ENCODE assay signal across 28 cellular contexts in the genomic region with DNA sequence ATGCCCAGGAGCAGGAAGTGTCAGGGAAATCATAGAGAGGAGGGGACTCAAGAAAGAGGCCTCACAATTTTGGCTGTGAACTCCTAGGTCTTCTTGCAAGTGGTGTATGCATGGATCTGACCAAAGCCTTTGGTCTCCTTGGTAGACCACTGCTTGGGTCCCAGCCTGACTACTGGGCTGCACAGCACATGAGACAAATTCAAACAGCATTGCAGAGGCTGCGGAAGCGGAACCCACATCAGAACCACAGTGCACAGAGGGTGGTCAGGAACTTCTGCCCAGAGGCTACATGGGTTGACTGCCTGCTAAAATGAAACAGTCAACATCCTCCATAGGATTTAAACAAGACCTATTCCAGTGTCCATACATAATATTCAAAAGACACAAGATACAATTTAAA.
"Had no signal": no experiment of that assay in that cellular context is flagged by ENCODE, and none has a peak within 500 bp of the region (broad histone marks: within the 10 kb centered on the region; RNA-seq: fewer than 3 reads in every experiment).

No MANE protein-coding gene starts in this region.

- H3K9me3 ChIP-seq: gastrocnemius medialis, left lung, mucosa of descending colon, ovary, psoas muscle, sigmoid colon, testis, tibial artery had no signal

- H3K27ac Mint-ChIP-seq: endodermal cell; mesothelial cell of epicardium; stimulated activated memory B cell treated with anti-CD40 and anti-IgM and Interleukin-4, amounts not matched to agents 10 μg/mL and 1 μg/mL and 100 μg/mL, for 72 hours; type B pancreatic cell had no signal

- H3K27me3 Mint-ChIP-seq: naive B cell; stimulated activated memory B cell treated with anti-CD40 and anti-IgM and Interleukin-4, amounts not matched to agents 10 μg/mL and 1 μg/mL and 100 μg/mL, for 72 hours; type B pancreatic cell had no signal

- H3K4me3 ChIP-seq: dorsolateral prefrontal cortex, gastrocnemius medialis, left lung, mucosa of descending colon, ovary, psoas muscle, sigmoid colon, testis, tibial artery had no signal

- H3K4me1 ChIP-seq: left lung, psoas muscle, testis had no signal

- H3K36me3 ChIP-seq: ovary had no signal

- H3K9me3 Mint-ChIP-seq: endodermal cell; stimulated activated memory B cell treated with anti-CD40 and anti-IgM and Interleukin-4, amounts not matched to agents 10 μg/mL and 1 μg/mL and 100 μg/mL, for 72 hours; type B pancreatic cell had no signal

- H3K4me1 Mint-ChIP-seq: mesothelial cell of epicardium; naive B cell; stimulated activated memory B cell treated with anti-CD40 and anti-IgM and Interleukin-4, amounts not matched to agents 10 μg/mL and 1 μg/mL and 100 μg/mL, for 72 hours had no signal

- H3K27me3 ChIP-seq: dorsolateral prefrontal cortex, gastrocnemius medialis, left lung, ovary, sigmoid colon, testis, tibial artery had no signal

- ATAC-seq: esophagus mucosa; gastrocnemius medialis; left cardiac atrium; left lung; mucosa of descending colon; psoas muscle; right cardiac atrium; stimulated activated memory B cell treated with anti-CD40 and anti-IgM and Interleukin-4, amounts not matched to agents 10 μg/mL and 1 μg/mL and 100 μg/mL, for 72 hours; stimulated activated naive CD8-positive, alpha-beta T cell treated with anti-CD3 and anti-CD28 coated beads, Interleukin-15, Interleukin-2, amounts not matched to agents 100 U/mL and 50 U/mL, for 24 hours had no signal

- DNase-seq: dorsolateral prefrontal cortex; effector CD4-positive, alpha-beta T cell; endodermal cell; foreskin fibroblast; gastrocnemius medialis; head of caudate nucleus; left cardiac atrium; left lung; mesenchymal stem cell; mucosa of descending colon; naive B cell; occipital lobe; ovary; posterior cingulate gyrus; psoas muscle; right cardiac atrium; sigmoid colon; stimulated activated CD4-positive, alpha-beta T cell treated with anti-CD3 and anti-CD28 coated beads, Interleukin-2, amount 100 ng/mL, for 24 hours; stimulated activated CD4-positive, alpha-beta T cell treated with anti-CD3 and anti-CD28 coated beads, Interleukin-4, amount 100 ng/mL, for 24 hours; stimulated activated naive CD8-positive, alpha-beta T cell treated with anti-CD3 and anti-CD28 coated beads, Interleukin-15, Interleukin-2, amounts not matched to agents 100 U/mL and 50 U/mL, for 24 hours; substantia nigra; testis; tibial artery had no signal

- H3K4me3 Mint-ChIP-seq: endodermal cell; mesothelial cell of epicardium; stimulated activated memory B cell treated with anti-CD40 and anti-IgM and Interleukin-4, amounts not matched to agents 10 μg/mL and 1 μg/mL and 100 μg/mL, for 72 hours; type B pancreatic cell had no signal

- H3K27ac ChIP-seq: epithelial cell of prostate, gastrocnemius medialis, left lung, ovary, psoas muscle, sigmoid colon, testis, tibial artery had no signal
